ENCODE assay signal across 1 cellular context in the genomic region with DNA sequence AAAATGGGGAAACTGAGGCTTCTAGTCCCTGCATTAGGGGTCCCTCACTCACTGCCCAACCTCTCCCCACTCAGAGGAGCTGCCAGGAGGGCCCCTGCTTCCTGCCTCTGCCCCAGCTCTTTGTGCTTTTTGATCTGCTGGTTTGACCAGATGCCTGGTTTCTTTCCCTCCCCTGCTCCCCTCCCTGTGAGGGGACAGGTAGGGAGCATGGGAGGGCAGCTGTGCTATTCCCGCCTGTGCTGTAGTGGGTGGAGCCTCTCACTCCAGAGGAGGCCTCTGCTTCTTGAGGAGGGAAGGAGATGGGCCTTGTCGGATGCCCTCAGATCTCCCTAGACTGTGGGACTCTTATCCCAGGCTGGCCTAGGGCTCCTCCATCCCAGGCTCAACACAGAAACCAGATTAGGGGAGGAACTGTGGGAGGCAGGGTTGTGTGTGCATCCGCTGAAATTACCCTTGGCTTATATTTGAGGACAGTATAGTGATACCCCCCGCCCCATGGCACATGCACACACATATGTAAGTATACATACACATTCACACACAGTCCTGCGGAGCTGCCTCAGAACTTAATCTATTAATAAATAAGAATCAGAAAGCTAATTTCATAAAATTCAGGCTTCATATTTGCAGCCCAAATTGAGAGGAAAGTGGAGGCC.
TF ChIP-seq lines count a peak whose summit lies in the region.

No MANE protein-coding gene starts in this region.

TF ChIP-seq in H1, 55 proteins besides CTCF, POLR2A, EP300 and RAD21:
- TF ChIP-seq BRCA1 (IDR thresholded peaks at IDR 0.05; ENCODE audit: low read depth, low read length): no peak
- TF ChIP-seq, protein P1, sequence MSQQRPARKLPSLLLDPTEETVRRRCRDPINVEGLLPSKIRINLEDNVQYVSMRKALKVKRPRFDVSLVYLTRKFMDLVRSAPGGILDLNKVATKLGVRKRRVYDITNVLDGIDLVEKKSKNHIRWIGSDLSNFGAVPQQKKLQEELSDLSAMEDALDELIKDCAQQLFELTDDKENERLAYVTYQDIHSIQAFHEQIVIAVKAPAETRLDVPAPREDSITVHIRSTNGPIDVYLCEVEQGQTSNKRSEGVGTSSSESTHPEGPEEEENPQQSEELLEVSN (IDR thresholded peaks at IDR 0.05): peak; percentile 53
- no peak for TF ChIP-seq SP2 (IDR thresholded peaks at IDR 0.05; ENCODE audit: low read length)
- TF ChIP-seq BACH1 (IDR thresholded peaks at IDR 0.05; ENCODE audit: low read length): no peak
- TF ChIP-seq TAF7 (optimal IDR thresholded peaks at IDR 0.05; ENCODE audit: borderline replicate concordance, low read depth, low read length): no peak
- 0 out of 2 replicates have a peak, but pooled peaks have one; percentile 22 for TF ChIP-seq TAF1 (IDR thresholded peaks at IDR 0.05; ENCODE audit: low read depth, low read length)
- no peak for TF ChIP-seq RNF2 (IDR thresholded peaks at IDR 0.05; ENCODE audit: borderline replicate concordance, low read depth, low read length, missing control alignments, poor library complexity, severe bottlenecking)
- no peak for TF ChIP-seq SIN3A (conservative IDR thresholded peaks at IDR 0.05 in 1 of 2, IDR thresholded peaks at IDR 0.05 in 1 of 2; ENCODE audit: low read depth in 1 of 2, low read length in 2 of 2)
- TF ChIP-seq TCF12 (IDR thresholded peaks at IDR 0.05; ENCODE audit: low read depth, low read length): no peak
- TF ChIP-seq, protein P2, sequence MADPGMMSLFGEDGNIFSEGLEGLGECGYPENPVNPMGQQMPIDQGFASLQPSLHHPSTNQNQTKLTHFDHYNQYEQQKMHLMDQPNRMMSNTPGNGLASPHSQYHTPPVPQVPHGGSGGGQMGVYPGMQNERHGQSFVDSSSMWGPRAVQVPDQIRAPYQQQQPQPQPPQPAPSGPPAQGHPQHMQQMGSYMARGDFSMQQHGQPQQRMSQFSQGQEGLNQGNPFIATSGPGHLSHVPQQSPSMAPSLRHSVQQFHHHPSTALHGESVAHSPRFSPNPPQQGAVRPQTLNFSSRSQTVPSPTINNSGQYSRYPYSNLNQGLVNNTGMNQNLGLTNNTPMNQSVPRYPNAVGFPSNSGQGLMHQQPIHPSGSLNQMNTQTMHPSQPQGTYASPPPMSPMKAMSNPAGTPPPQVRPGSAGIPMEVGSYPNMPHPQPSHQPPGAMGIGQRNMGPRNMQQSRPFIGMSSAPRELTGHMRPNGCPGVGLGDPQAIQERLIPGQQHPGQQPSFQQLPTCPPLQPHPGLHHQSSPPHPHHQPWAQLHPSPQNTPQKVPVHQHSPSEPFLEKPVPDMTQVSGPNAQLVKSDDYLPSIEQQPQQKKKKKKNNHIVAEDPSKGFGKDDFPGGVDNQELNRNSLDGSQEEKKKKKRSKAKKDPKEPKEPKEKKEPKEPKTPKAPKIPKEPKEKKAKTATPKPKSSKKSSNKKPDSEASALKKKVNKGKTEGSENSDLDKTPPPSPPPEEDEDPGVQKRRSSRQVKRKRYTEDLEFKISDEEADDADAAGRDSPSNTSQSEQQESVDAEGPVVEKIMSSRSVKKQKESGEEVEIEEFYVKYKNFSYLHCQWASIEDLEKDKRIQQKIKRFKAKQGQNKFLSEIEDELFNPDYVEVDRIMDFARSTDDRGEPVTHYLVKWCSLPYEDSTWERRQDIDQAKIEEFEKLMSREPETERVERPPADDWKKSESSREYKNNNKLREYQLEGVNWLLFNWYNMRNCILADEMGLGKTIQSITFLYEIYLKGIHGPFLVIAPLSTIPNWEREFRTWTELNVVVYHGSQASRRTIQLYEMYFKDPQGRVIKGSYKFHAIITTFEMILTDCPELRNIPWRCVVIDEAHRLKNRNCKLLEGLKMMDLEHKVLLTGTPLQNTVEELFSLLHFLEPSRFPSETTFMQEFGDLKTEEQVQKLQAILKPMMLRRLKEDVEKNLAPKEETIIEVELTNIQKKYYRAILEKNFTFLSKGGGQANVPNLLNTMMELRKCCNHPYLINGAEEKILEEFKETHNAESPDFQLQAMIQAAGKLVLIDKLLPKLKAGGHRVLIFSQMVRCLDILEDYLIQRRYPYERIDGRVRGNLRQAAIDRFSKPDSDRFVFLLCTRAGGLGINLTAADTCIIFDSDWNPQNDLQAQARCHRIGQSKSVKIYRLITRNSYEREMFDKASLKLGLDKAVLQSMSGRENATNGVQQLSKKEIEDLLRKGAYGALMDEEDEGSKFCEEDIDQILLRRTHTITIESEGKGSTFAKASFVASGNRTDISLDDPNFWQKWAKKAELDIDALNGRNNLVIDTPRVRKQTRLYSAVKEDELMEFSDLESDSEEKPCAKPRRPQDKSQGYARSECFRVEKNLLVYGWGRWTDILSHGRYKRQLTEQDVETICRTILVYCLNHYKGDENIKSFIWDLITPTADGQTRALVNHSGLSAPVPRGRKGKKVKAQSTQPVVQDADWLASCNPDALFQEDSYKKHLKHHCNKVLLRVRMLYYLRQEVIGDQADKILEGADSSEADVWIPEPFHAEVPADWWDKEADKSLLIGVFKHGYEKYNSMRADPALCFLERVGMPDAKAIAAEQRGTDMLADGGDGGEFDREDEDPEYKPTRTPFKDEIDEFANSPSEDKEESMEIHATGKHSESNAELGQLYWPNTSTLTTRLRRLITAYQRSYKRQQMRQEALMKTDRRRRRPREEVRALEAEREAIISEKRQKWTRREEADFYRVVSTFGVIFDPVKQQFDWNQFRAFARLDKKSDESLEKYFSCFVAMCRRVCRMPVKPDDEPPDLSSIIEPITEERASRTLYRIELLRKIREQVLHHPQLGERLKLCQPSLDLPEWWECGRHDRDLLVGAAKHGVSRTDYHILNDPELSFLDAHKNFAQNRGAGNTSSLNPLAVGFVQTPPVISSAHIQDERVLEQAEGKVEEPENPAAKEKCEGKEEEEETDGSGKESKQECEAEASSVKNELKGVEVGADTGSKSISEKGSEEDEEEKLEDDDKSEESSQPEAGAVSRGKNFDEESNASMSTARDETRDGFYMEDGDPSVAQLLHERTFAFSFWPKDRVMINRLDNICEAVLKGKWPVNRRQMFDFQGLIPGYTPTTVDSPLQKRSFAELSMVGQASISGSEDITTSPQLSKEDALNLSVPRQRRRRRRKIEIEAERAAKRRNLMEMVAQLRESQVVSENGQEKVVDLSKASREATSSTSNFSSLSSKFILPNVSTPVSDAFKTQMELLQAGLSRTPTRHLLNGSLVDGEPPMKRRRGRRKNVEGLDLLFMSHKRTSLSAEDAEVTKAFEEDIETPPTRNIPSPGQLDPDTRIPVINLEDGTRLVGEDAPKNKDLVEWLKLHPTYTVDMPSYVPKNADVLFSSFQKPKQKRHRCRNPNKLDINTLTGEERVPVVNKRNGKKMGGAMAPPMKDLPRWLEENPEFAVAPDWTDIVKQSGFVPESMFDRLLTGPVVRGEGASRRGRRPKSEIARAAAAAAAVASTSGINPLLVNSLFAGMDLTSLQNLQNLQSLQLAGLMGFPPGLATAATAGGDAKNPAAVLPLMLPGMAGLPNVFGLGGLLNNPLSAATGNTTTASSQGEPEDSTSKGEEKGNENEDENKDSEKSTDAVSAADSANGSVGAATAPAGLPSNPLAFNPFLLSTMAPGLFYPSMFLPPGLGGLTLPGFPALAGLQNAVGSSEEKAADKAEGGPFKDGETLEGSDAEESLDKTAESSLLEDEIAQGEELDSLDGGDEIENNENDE (IDR thresholded peaks at IDR 0.05; ENCODE audit: insufficient replicate concordance, low read length): no peak
